Comparison of ENCODE assay signal across 17 cellular contexts in genomic region chr5:7391215-7391614, GRCh38. TPM values are rescaled to one million over a fixed set of nuclear protein-coding genes. Genes with fewer than 3 reads are reported as not detected.
DNase-seq lines count a peak whose midpoint lies in the region; ATAC-seq and TF ChIP-seq lines count a peak whose summit lies in the region.
"Had no signal": no experiment of that assay in that cellular context is flagged by ENCODE, and none has a peak within 500 bp of the region (broad histone marks: within the 10 kb centered on the region; RNA-seq: fewer than 3 reads in every experiment).

No MANE protein-coding gene starts in this region.

- H3K27me3 ChIP-seq in HUES64 (ENCODE audit: insufficient read depth, low read length): peaks cover 18% of the 10 kb centered on the region; the same call in 1 of the 2 replicates
- H3K27me3 ChIP-seq in gastrocnemius medialis: no peaks in the 10 kb centered on the region
- H3K27me3 ChIP-seq in ascending aorta: no peaks in the 10 kb centered on the region
- H3K27me3 ChIP-seq: BLaER1 treated with 17β-estradiol and CSF1 and Interleukin-3, amounts not matched to agents 10 nM and 100 nM had no signal

- intact Hi-C loops in gastrocnemius medialis (cut with DNase I; ENCODE audit: low total_unique reads) (loop anchor here (5.0 to 10.0 kb wide), 5 partner anchors 264 to 1916 kb away; no protein-coding TSS in a partner anchor), ascending aorta (cut with DNase I) (loop anchor here (10.0 kb wide), 4 partner anchors 126 to 936 kb away; partner anchors contain the start of genes CFAP90, NSUN2 and SRD5A1), left ventricle myocardium superior (cut with micrococcal nuclease) (no loop called here)

- DNase-seq in SK-MEL-5 (ENCODE audit: low read depth, low spot score) (peak; percentile 72), iPS DF 19.7 (ENCODE audit: low read depth, low spot score) (peak; percentile 38), gastrocnemius medialis (no peak), ascending aorta (ENCODE audit: low spot score in 2 of 2) (no peak), NCI-H526 treated with DMSO at 0.1 percent for 48 hours (lab: John Stamatoyannopoulos, UW) (no peak), left ventricle myocardium superior (no peak)
- DNase-seq: activated CD4-positive, alpha-beta T cell treated with anti-CD3 and anti-CD28 coated beads for 4 hours; central memory CD4-positive, alpha-beta T cell; PC-9; stimulated activated CD4-positive, alpha-beta T cell treated with anti-CD3 and anti-CD28 coated beads, Interleukin-4, amount 100 ng/mL, for 4 hours had no signal

- WGBS in HUES64: 69% methylated on average over 9 of the region's 9 CpGs

- H3K9ac ChIP-seq in HUES64 (ENCODE audit: low read depth, low read length): no peak overlapping the region
- H3K9ac ChIP-seq: BLaER1 treated with 17β-estradiol and CSF1 and Interleukin-3, amounts not matched to agents 10 nM and 100 nM had no signal

- H3K27ac ChIP-seq in HUES64 (ENCODE audit: low read depth, low read length) (peak overlapping the region; percentile 33; the same call in 1 of the 2 replicates), gastrocnemius medialis (peak overlapping the region; percentile 69 to 89 (median 86)), ascending aorta (no peak overlapping the region)
- H3K27ac ChIP-seq: BLaER1 treated with 17β-estradiol and CSF1 and Interleukin-3, amounts not matched to agents 10 nM and 100 nM; PC-9; right atrium auricular region; tibial nerve had no signal

- in situ Hi-C loops in SK-MEL-5 (cut with HindIII; ENCODE audit: low pct_unique_long_range_greater_than_20kb, low sequenced_read_pairs) (no loop called here), gastrocnemius medialis (cut with MboI; ENCODE audit: low sequenced_read_pairs in 4 of 4) (loop anchor here (10.0 to 25.0 kb wide), 5 partner anchors 121 to 371 kb away; no protein-coding TSS in a partner anchor)

- ATAC-seq in gastrocnemius medialis (peak; percentile 12 to 33), HG03342 (IDR thresholded peaks at IDR 0.05; ENCODE audit: unreplicated experiment) (no peak), left ventricle myocardium superior (no peak)
- ATAC-seq: activated naive CD4-positive, alpha-beta T cell treated with anti-CD3 and anti-CD28 coated beads, Interleukin-2, amount 50 U/mL, for 72 hours had no signal

- H3K4me1 ChIP-seq in HUES64 (ENCODE audit: insufficient read depth, low read length): peaks cover 22% of the 10 kb centered on the region
- H3K4me1 ChIP-seq in gastrocnemius medialis: peaks cover 4 to 16% of the 10 kb centered on the region in 2 donors
- H3K4me1 ChIP-seq in ascending aorta: peaks cover 0 to 3% of the 10 kb centered on the region in 2 donors

- H3K36me3 ChIP-seq in HUES64 (ENCODE audit: insufficient read depth, low read length): no peaks in the 10 kb centered on the region
- no peaks in the 10 kb centered on the region for H3K36me3 ChIP-seq in gastrocnemius medialis
- H3K36me3 ChIP-seq in ascending aorta: no peaks in the 10 kb centered on the region
- H3K36me3 ChIP-seq: BLaER1 treated with 17β-estradiol and CSF1 and Interleukin-3, amounts not matched to agents 10 nM and 100 nM; right atrium auricular region; tibial nerve had no signal

- H3K9me3 ChIP-seq in HUES64 (ENCODE audit: insufficient read depth, low read depth, low read length) (no peaks in the 10 kb centered on the region), gastrocnemius medialis (no peaks in the 10 kb centered on the region), ascending aorta (no peaks in the 10 kb centered on the region)
- H3K9me3 ChIP-seq: right atrium auricular region, tibial nerve had no signal

- no peak overlapping the region for H3K4me3 ChIP-seq in HUES64 (ENCODE audit: low read length)
- H3K4me3 ChIP-seq in gastrocnemius medialis: peak overlapping the region in 1 of 4 donors; percentile 21
- H3K4me3 ChIP-seq in ascending aorta: no peak overlapping the region
- H3K4me3 ChIP-seq: BLaER1 treated with 17β-estradiol and CSF1 and Interleukin-3, amounts not matched to agents 10 nM and 100 nM; PC-9; right atrium auricular region; tibial nerve had no signal

- no peak for TF ChIP-seq POLR2A in gastrocnemius medialis (IDR thresholded peaks at IDR 0.05)

- TF ChIP-seq CTCF in gastrocnemius medialis (IDR thresholded peaks at IDR 0.05 in 4 of 5, conservative IDR thresholded peaks at IDR 0.05 in 1 of 5) (peak in 2 of 5 experiments; percentile 11 to 16), ascending aorta (IDR thresholded peaks at IDR 0.05) (no peak)

RNA-seq across cellular contexts. Expression of gene ADCY2, which starts 4.7 kb away (rescaled TPM):
- 41.4 TPM for polyA plus RNA-seq in HUES64 (2013, experiment 1 of 2)
- polyA plus RNA-seq in HUES64 (2013, experiment 2 of 2): 43.0 TPM
- total RNA-seq in SK-MEL-5 (2014; rRNA removed; shearing (Covaris generic)): 28.0 and 31.4 TPM in 2 replicates
- polyA plus RNA-seq in SK-MEL-5 (2015; cell fraction: cytosol; rRNA removed): 34.9 and 57.0 TPM in 2 replicates
- polyA plus RNA-seq in SK-MEL-5 (2015; cell fraction: nucleus; rRNA removed): 41.0 and 42.1 TPM in 2 replicates
- 10 to 100 TPM; 24.3 to 50.1 (median 36.5) TPM for total RNA-seq in gastrocnemius medialis
- total RNA-seq in ascending aorta: 0.11 TPM
- 0.17 TPM for total RNA-seq in left ventricle myocardium superior
- total RNA-seq: activated naive CD4-positive, alpha-beta T cell treated with anti-CD3 and anti-CD28 coated beads, Interleukin-2, amount 50 U/mL, for 72 hours; glomerular endothelial cell; PC-9 had no signal

Comparison
In these comparisons a context has a peak if more than half of its experiments do, and no peak if none do; other contexts are left out.
1. H3K27ac ChIP-seq: peak in HUES64 (single experiment) and gastrocnemius medialis (4 of 4); none in ascending aorta (0 of 2).
2. DNase-seq: peak in SK-MEL-5 (single experiment) and iPS DF 19.7 (single experiment); none in gastrocnemius medialis (0 of 2), ascending aorta (0 of 2), NCI-H526 treated with DMSO at 0.1 percent for 48 hours (single experiment) and left ventricle myocardium superior (single experiment).
3. ATAC-seq: peak in gastrocnemius medialis (2 of 2); none in HG03342 (single experiment) and left ventricle myocardium superior (single experiment).
4. RNA of gene ADCY2, which starts 4.7 kb away (total RNA-seq): 24.3 to 50.1 TPM in gastrocnemius medialis and 28.0 to 31.4 TPM in SK-MEL-5; 0.17 TPM in left ventricle myocardium superior (single experiment) and 0.11 TPM in ascending aorta (single experiment); every median in the first group is over 10 times any median in the second.